8 cellular contexts compared by ENCODE assay signal in genomic region chr2:73718421-73718820, GRCh38.
"Had no signal": no experiment of that assay in that cellular context is flagged by ENCODE, and none has a peak within 500 bp of the region (broad histone marks: within the 10 kb centered on the region; RNA-seq: fewer than 3 reads in every experiment).

No MANE protein-coding gene starts in this region.

- H2AFZ ChIP-seq: GM23338 had no signal

- H3K4me1 Mint-ChIP-seq: GM23338, H9 had no signal

- H3K27ac ChIP-seq: HL-60 had no signal

- H3K27ac Mint-ChIP-seq: GM23338, H9 had no signal

- DNase-seq: H9, HCEC 1CT, IMR-90 had no signal

- H3K4me3 Mint-ChIP-seq: GM23338, H9 had no signal

- FAIRE-seq: H1, H54, K562 had no signal

- ATAC-seq: GM23338, K562 had no signal

- H3K4me3 ChIP-seq: GM23338, K562 had no signal

- H3K4me2 ChIP-seq: GM23338 had no signal
